ENCODE assay signal across 1 cellular context in genomic region chr22:39482768-39483167, GRCh38.
TF ChIP-seq lines count a peak whose summit lies in the region.

No MANE protein-coding gene starts in this region.

TF ChIP-seq in endothelial cell of umbilical vein, 7 proteins besides CTCF, POLR2A, EP300 and RAD21:
- TF ChIP-seq FOS (IDR thresholded peaks at IDR 0.05; ENCODE audit: borderline replicate concordance, insufficient read depth, low read length) (no peak), EZH2 (IDR thresholded peaks at IDR 0.05; ENCODE audit: borderline replicate concordance, low read depth, low read length, severe bottlenecking) (no peak), JUN (IDR thresholded peaks at IDR 0.05; ENCODE audit: borderline replicate concordance, insufficient read depth, insufficient read length, low read depth) (no peak), GATA2 (IDR thresholded peaks at IDR 0.05; ENCODE audit: insufficient read depth, insufficient read length, low read depth, low read length) (no peak), MYC (IDR thresholded peaks at IDR 0.05; ENCODE audit: low read depth, low read length) (no peak), POLR2AphosphoS5 (IDR thresholded peaks at IDR 0.05; ENCODE audit: insufficient read depth, low read depth, low read length) (no peak), MAX (IDR thresholded peaks at IDR 0.05; ENCODE audit: insufficient read depth, insufficient read length) (no peak)
TF ChIP-seq in endothelial cell of umbilical vein: peak in this region for 0.
